Comparison of ENCODE assay signal across 1 cellular context in genomic region chr4:164945146-164945545, GRCh38.
TF ChIP-seq lines count a peak whose summit lies in the region.

No MANE protein-coding gene starts in this region.

TF ChIP-seq in WTC11, 78 proteins besides CTCF, POLR2A, EP300 and RAD21 (continued from another document):
- TF ChIP-seq ATF6 (CRISPR knock-in tag; IDR thresholded peaks at IDR 0.05) (no peak), HMGXB4 (CRISPR knock-in tag; IDR thresholded peaks at IDR 0.05) (no peak), AR (CRISPR knock-in tag; IDR thresholded peaks at IDR 0.05) (no peak)
